8 cellular contexts compared by ENCODE assay signal in genomic region chr1:145918992-145919939, GRCh38. TPM values are rescaled to one million over a fixed set of nuclear protein-coding genes. Genes with fewer than 3 reads are reported as not detected.
DNase-seq lines count a peak whose midpoint lies in the region; ATAC-seq and TF ChIP-seq lines count a peak whose summit lies in the region.

No MANE protein-coding gene starts in this region.

- H2AFZ ChIP-seq in Karpas-422 (ENCODE audit: low read length): peak overlapping the region; percentile 76; the same call in 1 of the 2 replicates
- peak overlapping the region; percentile 95 for H2AFZ ChIP-seq in fibroblast of lung (ENCODE audit: low read length)

- H3K4me3 ChIP-seq in Karpas-422 (ENCODE audit: low read length) (peak overlapping the region; percentile 77), WI38 (ENCODE audit: low read depth, low read length) (peak overlapping the region; percentile 93), fibroblast of lung (replicated peaks in 1 of 4; ENCODE audit: control extremely low read depth in 1 of 4, insufficient read depth in 1 of 4, low read depth in 3 of 4, low read length in 4 of 4) (peak overlapping the region; percentile 89 to 96 (median 93))

- ATAC-seq in GM21515 (IDR thresholded peaks at IDR 0.05; ENCODE audit: unreplicated experiment): peak; percentile 80

- peak; percentile 13 for DNase-seq in DMS153 (lab: John Stamatoyannopoulos, UW)
- no peak for DNase-seq in DMS153 treated with DMSO at 0.1 percent for 48 hours (lab: John Stamatoyannopoulos, UW; ENCODE audit: unreplicated experiment)
- peak; percentile 72 for DNase-seq in Karpas-422
- DNase-seq in fibroblast of lung (ENCODE audit: low read depth in 2 of 2): peak; percentile 36 to 65
- peak; percentile 57 for DNase-seq in myocyte (ENCODE audit: low read depth)
- DNase-seq in D341Med (ENCODE audit: low spot score): no peak

- H3K4me1 ChIP-seq in Karpas-422 (ENCODE audit: low read length) (peaks cover 25% of the 10 kb centered on the region), fibroblast of lung (ENCODE audit: control insufficient read depth, extremely low read depth, insufficient read depth, low read length) (peaks cover 4% of the 10 kb centered on the region)

- H3K36me3 ChIP-seq in Karpas-422 (ENCODE audit: insufficient read depth, low read length) (peaks cover 17% of the 10 kb centered on the region; the same call in 1 of the 2 replicates), fibroblast of lung (ENCODE audit: control insufficient read depth, insufficient read depth, low read length) (peaks cover 4% of the 10 kb centered on the region)

- H3K4me2 ChIP-seq in Karpas-422 (ENCODE audit: low read depth, low read length, poor library complexity, severe bottlenecking) (peak overlapping the region; percentile 92), fibroblast of lung (ENCODE audit: extremely low read depth, insufficient read depth, low read length) (peak overlapping the region; percentile 100)

- H3K27ac ChIP-seq in Karpas-422 (ENCODE audit: low read length) (peak overlapping the region; percentile 72), fibroblast of lung (ENCODE audit: insufficient read depth, low read length) (peak overlapping the region; percentile 94)

- H4K20me1 ChIP-seq in Karpas-422 (ENCODE audit: insufficient read depth, low read depth, low read length): no peaks in the 10 kb centered on the region
- H4K20me1 ChIP-seq in fibroblast of lung (ENCODE audit: control insufficient read depth, extremely low read depth, insufficient read depth, low read length): no peaks in the 10 kb centered on the region

- H3K9me2 ChIP-seq in Karpas-422 (replicated peaks; ENCODE audit: insufficient read depth, low read length): no peaks in the 10 kb centered on the region

- TF ChIP-seq CTCF in WI38 (IDR thresholded peaks at IDR 0.05; ENCODE audit: low read depth, low read length): no peak
- TF ChIP-seq CTCF in fibroblast of lung (conservative IDR thresholded peaks at IDR 0.05 in 1 of 2, IDR thresholded peaks at IDR 0.05 in 1 of 2; ENCODE audit: low read depth in 1 of 2, low read length in 2 of 2): no peak

- H3K79me2 ChIP-seq in Karpas-422 (ENCODE audit: low read length) (peaks cover 21% of the 10 kb centered on the region), fibroblast of lung (ENCODE audit: control insufficient read depth, insufficient read depth, low read length) (peaks cover 9% of the 10 kb centered on the region)

- H3K9ac ChIP-seq in Karpas-422 (ENCODE audit: low read length) (peak overlapping the region; percentile 93), fibroblast of lung (ENCODE audit: insufficient read depth, low read length) (peak overlapping the region; percentile 84)

- H3K9me3 ChIP-seq in Karpas-422 (ENCODE audit: low read length) (no peaks in the 10 kb centered on the region), fibroblast of lung (ENCODE audit: control insufficient read depth, insufficient read depth, low read depth, low read length) (no peaks in the 10 kb centered on the region)

- H3K27me3 ChIP-seq in Karpas-422 (ENCODE audit: low read length) (no peaks in the 10 kb centered on the region), fibroblast of lung (ENCODE audit: control insufficient read depth, insufficient read depth, low read length) (no peaks in the 10 kb centered on the region)

RNA-seq across cellular contexts. Expression of gene PEX11B, which starts 0.7 kb away (rescaled TPM):
- 35.7 and 51.7 TPM in 2 replicates for total RNA-seq in Karpas-422 (2014; rRNA removed; shearing (Covaris generic); ENCODE audit: low replicate concordance)
- 21.1 and 28.2 TPM in 2 replicates for total RNA-seq in fibroblast of lung
- polyA plus RNA-seq in fibroblast of lung: 34.3 and 41.3 TPM in 2 replicates
- 24.9 and 34.6 TPM in 2 replicates for polyA plus RNA-seq in fibroblast of lung (2012)
- polyA minus RNA-seq in fibroblast of lung (ENCODE audit: low replicate concordance): 23.1 and 26.0 TPM in 2 replicates
- 27.1 and 34.2 TPM in 2 replicates for total RNA-seq in myocyte
- polyA plus RNA-seq in myocyte (2012): 26.5 TPM

RNA-seq across cellular contexts. Expression of gene RBM8A, which starts 8.0 kb away (rescaled TPM):
- 130 and 214 TPM in 2 replicates for total RNA-seq in Karpas-422 (2014; rRNA removed; shearing (Covaris generic); ENCODE audit: low replicate concordance)
- total RNA-seq in fibroblast of lung (56.6 and 61.9 TPM in 2 replicates), myocyte (191 and 218 TPM in 2 replicates)
- 137 and 235 TPM in 2 replicates for polyA plus RNA-seq in fibroblast of lung
- polyA plus RNA-seq in fibroblast of lung (2012): 136 and 199 TPM in 2 replicates
- 10.7 and 10.8 TPM in 2 replicates for polyA minus RNA-seq in fibroblast of lung (ENCODE audit: low replicate concordance)
- 180 TPM for polyA plus RNA-seq in myocyte (2012)

RNA-seq across cellular contexts. Expression of gene ITGA10, which starts 9.4 kb away (rescaled TPM):
- 1.4 and 1.5 TPM in 2 replicates for total RNA-seq in Karpas-422 (2014; rRNA removed; shearing (Covaris generic); ENCODE audit: low replicate concordance)
- 0.51 and 2.8 TPM in 2 replicates for total RNA-seq in fibroblast of lung
- 1.2 and 1.7 TPM in 2 replicates for polyA plus RNA-seq in fibroblast of lung
- polyA plus RNA-seq in fibroblast of lung (2012): 1.1 and 1.9 TPM in 2 replicates
- 1.1 and 4.8 TPM in 2 replicates for polyA minus RNA-seq in fibroblast of lung (ENCODE audit: low replicate concordance)
- 30.2 and 41.5 TPM in 2 replicates for total RNA-seq in myocyte
- polyA plus RNA-seq in myocyte (2012): 7.3 TPM

RNA-seq across cellular contexts. Expression of gene ANKRD35, which starts 33.6 kb away (rescaled TPM):
- 0.11 TPM in 1 of 2 replicates, not detected in the other for total RNA-seq in Karpas-422 (2014; rRNA removed; shearing (Covaris generic); ENCODE audit: low replicate concordance)
- total RNA-seq in fibroblast of lung (2.3 and 4.5 TPM in 2 replicates), myocyte (0.13 and 0.31 TPM in 2 replicates)
- 0.65 and 3.4 TPM in 2 replicates for polyA plus RNA-seq in fibroblast of lung
- polyA plus RNA-seq in fibroblast of lung (2012): 1.4 and 7.6 TPM in 2 replicates
- polyA minus RNA-seq in fibroblast of lung (ENCODE audit: low replicate concordance): 0.74 TPM in 1 of 2 replicates, not detected in the other
- polyA plus RNA-seq in myocyte (2012): 0.21 TPM

RNA-seq across cellular contexts. Expression of gene LIX1L, which starts 38.6 kb away (rescaled TPM):
- total RNA-seq in Karpas-422 (2014; rRNA removed; shearing (Covaris generic); ENCODE audit: low replicate concordance): 35.8 and 49.4 TPM in 2 replicates
- 10.5 and 14.2 TPM in 2 replicates for total RNA-seq in fibroblast of lung
- 63.3 and 65.7 TPM in 2 replicates for polyA plus RNA-seq in fibroblast of lung
- polyA plus RNA-seq in fibroblast of lung (2012): 17.0 and 20.1 TPM in 2 replicates
- 28.7 and 31.4 TPM in 2 replicates for polyA minus RNA-seq in fibroblast of lung (ENCODE audit: low replicate concordance)
- 24.4 and 24.7 TPM in 2 replicates for total RNA-seq in myocyte
- 16.1 TPM for polyA plus RNA-seq in myocyte (2012)

Comparison
In these comparisons a context has a peak if more than half of its experiments do, and no peak if none do; other contexts are left out.
1. DNase-seq: peak in DMS153 (single experiment), Karpas-422 (single experiment), fibroblast of lung (2 of 2) and myocyte (single experiment); none in DMS153 treated with DMSO at 0.1 percent for 48 hours (single experiment) and D341Med (single experiment).
2. Peak in every context shown above with its lines, with median percentiles within 50 percentile points of each other: H3K4me3 ChIP-seq.